1 cellular context compared by ENCODE assay signal in the genomic region with DNA sequence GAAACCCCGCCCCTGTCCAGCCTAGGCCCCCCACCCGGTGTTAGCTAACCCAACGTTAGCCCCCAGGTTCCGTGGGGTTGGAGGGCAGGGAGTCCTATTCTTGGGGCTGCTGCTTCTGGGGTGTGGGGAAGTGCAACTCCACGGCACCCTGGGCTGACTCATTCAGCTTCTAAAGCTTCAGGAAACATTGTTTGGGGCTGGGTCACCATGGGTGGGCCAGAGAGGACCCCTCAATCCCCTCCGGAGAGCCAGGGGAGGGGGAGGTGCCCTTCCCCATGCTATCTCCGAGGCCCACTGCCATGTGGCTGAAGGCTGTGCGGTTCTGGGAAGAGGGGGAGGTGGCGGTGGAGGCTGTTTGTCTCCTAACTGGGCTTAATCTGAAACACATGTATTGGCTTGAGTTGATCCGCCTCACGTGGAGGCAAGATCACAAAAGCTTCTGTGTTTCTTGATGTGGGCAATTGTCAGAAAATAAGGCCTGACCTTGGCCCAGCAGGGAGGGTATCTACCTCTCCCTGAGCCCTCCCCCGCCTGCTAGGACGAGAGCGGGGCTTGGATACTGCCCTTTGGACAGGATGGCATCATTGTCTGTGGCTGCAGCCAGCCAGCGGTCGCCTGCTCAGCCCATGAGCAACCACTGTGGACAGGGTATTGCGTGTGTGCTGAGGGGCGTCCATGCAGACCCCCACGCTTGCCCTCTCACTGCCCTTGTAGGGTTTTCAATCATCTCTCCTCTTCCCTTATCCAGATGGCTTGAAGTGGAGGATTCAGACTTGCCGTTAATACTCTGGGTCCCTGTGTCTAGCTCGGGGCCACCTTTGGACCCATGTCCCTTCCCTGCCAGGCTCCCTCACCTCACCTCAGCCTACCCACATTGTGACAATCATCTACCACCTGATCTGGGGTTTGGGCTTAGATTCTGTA.
A peak's percentile ranks its signal among the peaks of the same experiment; 100 is the strongest.
TF ChIP-seq lines count a peak whose summit lies in the region.

No MANE protein-coding gene starts in this region.

TF ChIP-seq in HepG2, 621 proteins besides CTCF, POLR2A, EP300 and RAD21 (continued from another document and continues in another):
- TF ChIP-seq, protein P1, sequence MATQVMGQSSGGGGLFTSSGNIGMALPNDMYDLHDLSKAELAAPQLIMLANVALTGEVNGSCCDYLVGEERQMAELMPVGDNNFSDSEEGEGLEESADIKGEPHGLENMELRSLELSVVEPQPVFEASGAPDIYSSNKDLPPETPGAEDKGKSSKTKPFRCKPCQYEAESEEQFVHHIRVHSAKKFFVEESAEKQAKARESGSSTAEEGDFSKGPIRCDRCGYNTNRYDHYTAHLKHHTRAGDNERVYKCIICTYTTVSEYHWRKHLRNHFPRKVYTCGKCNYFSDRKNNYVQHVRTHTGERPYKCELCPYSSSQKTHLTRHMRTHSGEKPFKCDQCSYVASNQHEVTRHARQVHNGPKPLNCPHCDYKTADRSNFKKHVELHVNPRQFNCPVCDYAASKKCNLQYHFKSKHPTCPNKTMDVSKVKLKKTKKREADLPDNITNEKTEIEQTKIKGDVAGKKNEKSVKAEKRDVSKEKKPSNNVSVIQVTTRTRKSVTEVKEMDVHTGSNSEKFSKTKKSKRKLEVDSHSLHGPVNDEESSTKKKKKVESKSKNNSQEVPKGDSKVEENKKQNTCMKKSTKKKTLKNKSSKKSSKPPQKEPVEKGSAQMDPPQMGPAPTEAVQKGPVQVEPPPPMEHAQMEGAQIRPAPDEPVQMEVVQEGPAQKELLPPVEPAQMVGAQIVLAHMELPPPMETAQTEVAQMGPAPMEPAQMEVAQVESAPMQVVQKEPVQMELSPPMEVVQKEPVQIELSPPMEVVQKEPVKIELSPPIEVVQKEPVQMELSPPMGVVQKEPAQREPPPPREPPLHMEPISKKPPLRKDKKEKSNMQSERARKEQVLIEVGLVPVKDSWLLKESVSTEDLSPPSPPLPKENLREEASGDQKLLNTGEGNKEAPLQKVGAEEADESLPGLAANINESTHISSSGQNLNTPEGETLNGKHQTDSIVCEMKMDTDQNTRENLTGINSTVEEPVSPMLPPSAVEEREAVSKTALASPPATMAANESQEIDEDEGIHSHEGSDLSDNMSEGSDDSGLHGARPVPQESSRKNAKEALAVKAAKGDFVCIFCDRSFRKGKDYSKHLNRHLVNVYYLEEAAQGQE (IDR thresholded peaks at IDR 0.05; ENCODE audit: borderline replicate concordance in 1 of 2, low read depth in 1 of 2, low read length in 2 of 2), result no peak
- TF ChIP-seq ZNF280D (CRISPR knock-in tag; IDR thresholded peaks at IDR 0.05) (no peak), NCOA1 (CRISPR knock-in tag; IDR thresholded peaks at IDR 0.05) (peak; percentile 79; the same call in 1 of the 2 replicates), ZFAT (CRISPR knock-in tag; conservative IDR thresholded peaks at IDR 0.05) (no peak), SP4 (CRISPR knock-in tag; IDR thresholded peaks at IDR 0.05) (peak; percentile 68), E2F1 (CRISPR knock-in tag; IDR thresholded peaks at IDR 0.05) (peak; percentile 32; the same call in 1 of the 2 replicates), REXO4 (CRISPR knock-in tag; IDR thresholded peaks at IDR 0.05; ENCODE audit: borderline replicate concordance) (no peak), ZNF24 (IDR thresholded peaks at IDR 0.05) (no peak), MBNL3 (CRISPR knock-in tag; conservative IDR thresholded peaks at IDR 0.05) (no peak), KDM5B (CRISPR knock-in tag; IDR thresholded peaks at IDR 0.05; ENCODE audit: borderline replicate concordance) (peak; percentile 66; the same call in 1 of the 2 replicates), FOXO1 (CRISPR knock-in tag; IDR thresholded peaks at IDR 0.05) (peak; percentile 86; the same call in 1 of the 2 replicates), TBX2 (CRISPR knock-in tag; IDR thresholded peaks at IDR 0.05; ENCODE audit: borderline replicate concordance) (peak; percentile 56), CREB1 (IDR thresholded peaks at IDR 0.05) (no peak), CREB1 (CRISPR knock-in tag; IDR thresholded peaks at IDR 0.05) (0 out of 2 replicates have a peak, but pooled peaks have one; percentile 10), ZNF12 (CRISPR knock-in tag; IDR thresholded peaks at IDR 0.05) (no peak), HHEX (CRISPR knock-in tag; IDR thresholded peaks at IDR 0.05) (peak; percentile 39; the same call in 1 of the 2 replicates), ZNF343 (CRISPR knock-in tag; IDR thresholded peaks at IDR 0.05) (no peak), MYNN (CRISPR knock-in tag; IDR thresholded peaks at IDR 0.05; ENCODE audit: low read depth) (no peak; the same call in 1 of the 2 replicates), RAD51 (IDR thresholded peaks at IDR 0.05; ENCODE audit: borderline replicate concordance) (no peak), POLR2AphosphoS2 (IDR thresholded peaks at IDR 0.05; ENCODE audit: low read depth, low read length) (no peak), NFYB (CRISPR knock-in tag; IDR thresholded peaks at IDR 0.05) (no peak), EED (CRISPR knock-in tag; IDR thresholded peaks at IDR 0.05) (no peak), GPN1 (CRISPR knock-in tag; IDR thresholded peaks at IDR 0.05; ENCODE audit: borderline replicate concordance) (no peak; the same call in 1 of the 2 replicates), REL (CRISPR knock-in tag; conservative IDR thresholded peaks at IDR 0.05) (0 out of 2 replicates have a peak, but pooled peaks have one; percentile 33), KMT2B (CRISPR knock-in tag; IDR thresholded peaks at IDR 0.05) (no peak; the same call in 1 of the 2 replicates), NR2F6 (IDR thresholded peaks at IDR 0.05) (peak; percentile 86), NR2F6 (CRISPR knock-in tag; IDR thresholded peaks at IDR 0.05) (peak; percentile 90), PAF1 (CRISPR knock-in tag; IDR thresholded peaks at IDR 0.05) (peak; percentile 69; the same call in 1 of the 2 replicates), RBAK (CRISPR knock-in tag; IDR thresholded peaks at IDR 0.05) (no peak), HNF4G (IDR thresholded peaks at IDR 0.05; ENCODE audit: borderline replicate concordance, low read depth, low read length) (peak; percentile 98), HNF4G (CRISPR knock-in tag; IDR thresholded peaks at IDR 0.05; ENCODE audit: borderline replicate concordance, low read depth) (peak; percentile 89), ZMYM4 (CRISPR knock-in tag; IDR thresholded peaks at IDR 0.05) (peak; percentile 40; the same call in 1 of the 2 replicates), MED13 (CRISPR knock-in tag; IDR thresholded peaks at IDR 0.05) (peak; percentile 59), ZBTB3 (CRISPR knock-in tag; IDR thresholded peaks at IDR 0.05; ENCODE audit: borderline replicate concordance, low read depth) (no peak), GATAD1 (CRISPR knock-in tag; IDR thresholded peaks at IDR 0.05) (peak; percentile 68; the same call in 1 of the 2 replicates)
- TF ChIP-seq, protein P2, sequence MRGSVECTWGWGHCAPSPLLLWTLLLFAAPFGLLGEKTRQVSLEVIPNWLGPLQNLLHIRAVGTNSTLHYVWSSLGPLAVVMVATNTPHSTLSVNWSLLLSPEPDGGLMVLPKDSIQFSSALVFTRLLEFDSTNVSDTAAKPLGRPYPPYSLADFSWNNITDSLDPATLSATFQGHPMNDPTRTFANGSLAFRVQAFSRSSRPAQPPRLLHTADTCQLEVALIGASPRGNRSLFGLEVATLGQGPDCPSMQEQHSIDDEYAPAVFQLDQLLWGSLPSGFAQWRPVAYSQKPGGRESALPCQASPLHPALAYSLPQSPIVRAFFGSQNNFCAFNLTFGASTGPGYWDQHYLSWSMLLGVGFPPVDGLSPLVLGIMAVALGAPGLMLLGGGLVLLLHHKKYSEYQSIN (CRISPR knock-in tag; IDR thresholded peaks at IDR 0.05; ENCODE audit: borderline replicate concordance), result no peak
- TF ChIP-seq, protein P3, sequence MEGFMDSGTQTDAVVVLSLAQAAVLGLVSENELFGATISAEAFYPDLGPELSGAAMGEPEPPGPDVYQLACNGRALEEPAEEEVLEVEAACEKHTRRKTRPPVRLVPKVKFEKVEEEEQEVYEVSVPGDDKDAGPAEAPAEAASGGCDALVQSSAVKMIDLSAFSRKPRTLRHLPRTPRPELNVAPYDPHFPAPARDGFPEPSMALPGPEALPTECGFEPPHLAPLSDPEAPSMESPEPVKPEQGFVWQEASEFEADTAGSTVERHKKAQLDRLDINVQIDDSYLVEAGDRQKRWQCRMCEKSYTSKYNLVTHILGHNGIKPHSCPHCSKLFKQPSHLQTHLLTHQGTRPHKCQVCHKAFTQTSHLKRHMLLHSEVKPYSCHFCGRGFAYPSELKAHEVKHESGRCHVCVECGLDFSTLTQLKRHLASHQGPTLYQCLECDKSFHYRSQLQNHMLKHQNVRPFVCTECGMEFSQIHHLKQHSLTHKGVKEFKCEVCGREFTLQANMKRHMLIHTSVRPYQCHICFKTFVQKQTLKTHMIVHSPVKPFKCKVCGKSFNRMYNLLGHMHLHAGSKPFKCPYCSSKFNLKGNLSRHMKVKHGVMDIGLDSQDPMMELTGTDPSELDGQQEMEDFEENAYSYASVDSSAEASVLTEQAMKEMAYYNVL (CRISPR knock-in tag; IDR thresholded peaks at IDR 0.05; ENCODE audit: borderline replicate concordance), result peak; percentile 53; the same call in 1 of the 2 replicates
- TF ChIP-seq, protein P4, sequence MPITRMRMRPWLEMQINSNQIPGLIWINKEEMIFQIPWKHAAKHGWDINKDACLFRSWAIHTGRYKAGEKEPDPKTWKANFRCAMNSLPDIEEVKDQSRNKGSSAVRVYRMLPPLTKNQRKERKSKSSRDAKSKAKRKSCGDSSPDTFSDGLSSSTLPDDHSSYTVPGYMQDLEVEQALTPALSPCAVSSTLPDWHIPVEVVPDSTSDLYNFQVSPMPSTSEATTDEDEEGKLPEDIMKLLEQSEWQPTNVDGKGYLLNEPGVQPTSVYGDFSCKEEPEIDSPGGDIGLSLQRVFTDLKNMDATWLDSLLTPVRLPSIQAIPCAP (CRISPR knock-in tag; IDR thresholded peaks at IDR 0.05; ENCODE audit: low read depth), result no peak
